Comparison of ENCODE assay signal across 8 cellular contexts in the genomic region with DNA sequence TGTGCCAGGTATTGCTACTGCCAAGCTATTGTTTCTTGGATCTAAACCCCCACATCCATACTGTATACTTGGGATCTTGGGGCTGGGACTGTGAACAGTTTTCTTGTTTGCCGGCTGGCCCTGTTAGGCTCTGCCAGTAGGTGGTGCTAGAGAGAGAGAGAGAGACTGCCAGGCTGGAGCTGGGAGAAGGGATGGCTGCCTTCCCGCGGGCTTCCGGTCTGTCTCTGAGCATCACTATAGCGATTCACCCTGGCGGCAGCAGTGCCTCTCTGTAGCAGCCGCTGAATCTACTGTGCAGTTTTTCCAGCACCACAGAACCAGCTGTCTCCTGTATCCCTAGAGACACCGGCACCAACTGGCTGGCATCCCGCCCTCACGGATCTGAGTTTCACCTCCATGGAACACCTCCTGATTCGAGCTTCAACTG.
DNase-seq lines count a peak whose midpoint lies in the region; ATAC-seq and TF ChIP-seq lines count a peak whose summit lies in the region.

No MANE protein-coding gene starts in this region.

- DNase-seq in AG04450 (ENCODE audit: low read depth, low spot score) (peak; percentile 4), foreskin keratinocyte (peak in 1 of 2 donors; percentile 5), pons (ENCODE audit: low spot score) (peak; percentile 39)
- DNase-seq in activated T-cell treated with anti-CD3 and anti-CD28 coated beads, Interleukin-2, amount 50 U/mL, for 24 hours: peak; percentile 54

- H3K27me3 Mint-ChIP-seq in activated T-cell treated with anti-CD3 and anti-CD28 coated beads, Interleukin-2, amount 50 U/mL, for 24 hours: no peaks in the 10 kb centered on the region

- H3K27ac Mint-ChIP-seq in activated T-cell treated with anti-CD3 and anti-CD28 coated beads, Interleukin-2, amount 50 U/mL, for 24 hours: no peak overlapping the region

- H3K4me3 ChIP-seq in AG04450 (ENCODE audit: low read depth, low read length) (no peak overlapping the region), OCI-LY1 (ENCODE audit: low read depth, low read length, poor library complexity, severe bottlenecking) (no peak overlapping the region)

- H3K27me3 ChIP-seq in AG04450 (ENCODE audit: control insufficient read depth, insufficient read depth, low read length) (no peaks in the 10 kb centered on the region), OCI-LY1 (ENCODE audit: insufficient read depth, low read length) (0 out of 2 replicates have a peak, but pooled peaks cover 5% of the 10 kb centered on the region), foreskin keratinocyte (peaks cover 6% of the 10 kb centered on the region)

- no peaks in the 10 kb centered on the region for H3K36me3 Mint-ChIP-seq in activated T-cell treated with anti-CD3 and anti-CD28 coated beads, Interleukin-2, amount 50 U/mL, for 24 hours (ENCODE audit: low read depth)

- no peaks in the 10 kb centered on the region for H3K4me1 Mint-ChIP-seq in activated T-cell treated with anti-CD3 and anti-CD28 coated beads, Interleukin-2, amount 50 U/mL, for 24 hours (ENCODE audit: low read depth)

- H3K9me3 ChIP-seq in AG04450 (ENCODE audit: control insufficient read depth, insufficient read depth, low read length): no peaks in the 10 kb centered on the region
- H3K9me3 ChIP-seq in OCI-LY1 (ENCODE audit: low read length): no peaks in the 10 kb centered on the region

- no peak overlapping the region for H3K4me2 ChIP-seq in OCI-LY1 (ENCODE audit: low read length)

- CTCF ChIA-PET in AG04450 (lab: Charles Lee): interaction anchor here (0.5 to 2.4 kb wide), 6 partner anchors 9 to 420 kb away, joined by 3 to 7 read pairs (median 4); no protein-coding TSS in a partner anchor

- no peaks in the 10 kb centered on the region for H3K9me3 Mint-ChIP-seq in activated T-cell treated with anti-CD3 and anti-CD28 coated beads, Interleukin-2, amount 50 U/mL, for 24 hours

- H3K4me1 ChIP-seq in OCI-LY1 (ENCODE audit: insufficient read depth, low read length, severe bottlenecking) (no peaks in the 10 kb centered on the region), foreskin keratinocyte (no peaks in the 10 kb centered on the region)

- peak; percentile 69 for ATAC-seq in GM18505 (IDR thresholded peaks at IDR 0.05; ENCODE audit: unreplicated experiment)
- ATAC-seq in HG03432 (IDR thresholded peaks at IDR 0.05; ENCODE audit: unreplicated experiment): peak; percentile 71
- ATAC-seq in foreskin keratinocyte: peak; percentile 86
- no peak for ATAC-seq in GM19328 (IDR thresholded peaks at IDR 0.05; ENCODE audit: unreplicated experiment)

- no peaks in the 10 kb centered on the region for H4K20me1 ChIP-seq in OCI-LY1 (ENCODE audit: insufficient read depth, low read length)

- no peaks in the 10 kb centered on the region for H3K9me2 ChIP-seq in OCI-LY1 (ENCODE audit: low read depth, low read length)

- H3K36me3 ChIP-seq in OCI-LY1 (ENCODE audit: insufficient read depth, low read length): no peaks in the 10 kb centered on the region

- H3F3A ChIP-seq in OCI-LY1 (ENCODE audit: insufficient read depth, low read length): no peaks in the 10 kb centered on the region

- TF ChIP-seq CTCF in AG04450 (IDR thresholded peaks at IDR 0.05; ENCODE audit: low read depth, low read length): peak; percentile 73
- peak; percentile 86 for TF ChIP-seq CTCF in OCI-LY1 (IDR thresholded peaks at IDR 0.05; ENCODE audit: low read length)
- peak; percentile 78 for TF ChIP-seq CTCF in foreskin keratinocyte (conservative IDR thresholded peaks at IDR 0.05)

- H3K79me2 ChIP-seq in OCI-LY1 (ENCODE audit: insufficient read depth, low read length): no peaks in the 10 kb centered on the region

- no peak overlapping the region for H2AFZ ChIP-seq in OCI-LY1 (ENCODE audit: low read length)

- TF ChIP-seq POLR2A in GM18505 (IDR thresholded peaks at IDR 0.05; ENCODE audit: borderline replicate concordance, extremely low read depth, insufficient read depth, insufficient read length): no peak

- H3K4me3 Mint-ChIP-seq in activated T-cell treated with anti-CD3 and anti-CD28 coated beads, Interleukin-2, amount 50 U/mL, for 24 hours: no peak overlapping the region

- POLR2A ChIA-PET in AG04450 (lab: Yijun Ruan, JAX): no interaction called here

- H3K27ac ChIP-seq in AG04450 (ENCODE audit: low read depth, low read length) (no peak overlapping the region), OCI-LY1 (ENCODE audit: low read depth, low read length, poor library complexity, severe bottlenecking) (no peak overlapping the region), foreskin keratinocyte (no peak overlapping the region)

- no peak overlapping the region for H3K9ac ChIP-seq in OCI-LY1 (ENCODE audit: low read length)
